ENCODE assay signal across 18 cellular contexts in the genomic region with DNA sequence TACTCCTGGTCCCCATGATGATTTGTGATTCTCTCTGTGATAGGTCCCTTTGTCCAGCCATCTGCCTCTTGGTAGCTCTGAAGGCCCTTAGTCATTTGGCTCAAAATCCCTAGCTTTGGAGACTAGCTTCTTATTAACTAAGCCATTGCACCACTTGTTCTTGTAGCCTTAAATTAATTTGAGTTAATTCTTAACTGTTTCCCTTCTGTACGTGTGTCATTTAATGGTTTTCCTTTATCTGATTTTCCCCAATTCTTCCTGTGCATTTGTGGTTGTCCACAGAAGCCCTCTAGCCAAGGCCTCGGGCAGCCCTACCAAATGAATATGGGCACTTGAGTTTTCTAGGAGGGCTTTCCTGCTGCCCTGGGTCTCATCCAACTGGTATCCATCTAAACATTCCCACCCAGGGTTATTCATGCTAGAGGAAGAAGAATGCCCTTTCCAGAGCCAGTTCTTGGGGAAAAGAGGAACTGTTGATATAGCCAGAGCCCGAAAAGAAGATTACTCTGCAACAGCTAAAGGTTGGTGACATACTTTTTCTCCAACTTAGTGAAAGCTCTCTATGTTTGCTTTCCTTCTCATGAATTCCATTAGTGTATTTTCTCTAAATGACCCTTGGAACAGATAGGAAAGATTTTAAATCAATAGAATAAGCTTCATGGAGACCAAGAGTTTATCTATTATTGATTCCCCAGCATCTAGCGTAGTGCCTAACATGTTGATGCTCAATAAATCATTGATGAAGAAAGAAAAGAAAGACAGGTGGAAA. TPM values are rescaled to one million over a fixed set of nuclear protein-coding genes. Genes with fewer than 3 reads are reported as not detected.
A peak's percentile ranks its signal among the peaks of the same experiment; 100 is the strongest.
DNase-seq lines count a peak whose midpoint lies in the region; ATAC-seq and TF ChIP-seq lines count a peak whose summit lies in the region.
"Had no signal": no experiment of that assay in that cellular context is flagged by ENCODE, and none has a peak within 500 bp of the region (broad histone marks: within the 10 kb centered on the region; RNA-seq: fewer than 3 reads in every experiment).

No MANE protein-coding gene starts in this region.

- WGBS in transverse colon (ENCODE audit: low coverage in 1 of 2), 2 donors = 36 to 56% methylated on average over 4 of the region's 4 CpGs
- 89% methylated on average over 4 of the region's 4 CpGs for WGBS in mammary epithelial cell (ENCODE audit: low coverage, missing lambda C conversion rate)

- H3K4me1 Mint-ChIP-seq in GM23338 = peaks cover 22% of the 10 kb centered on the region

- no peak for TF ChIP-seq EP300 in transverse colon (IDR thresholded peaks at IDR 0.05; ENCODE audit: low read depth)

- H3K9me3 ChIP-seq in Peyer's patch = no peaks in the 10 kb centered on the region
- H3K9me3 ChIP-seq in mucosa of rectum (ENCODE audit: control insufficient read depth in 2 of 2, low read length in 2 of 2) = no peaks in the 10 kb centered on the region
- no peaks in the 10 kb centered on the region for H3K9me3 ChIP-seq in transverse colon
- H3K9me3 ChIP-seq in mammary epithelial cell (replicated peaks; ENCODE audit: insufficient read depth, low read length) = no peaks in the 10 kb centered on the region

- ATAC-seq in GM23338 = no peak
- ATAC-seq: HCT116, Panc1 had no signal

- in situ Hi-C loops in transverse colon (cut with MboI; ENCODE audit: low pct_ligation_motif_present in 1 of 4, low pct_unique_long_range_greater_than_20kb in 1 of 4, low sequenced_read_pairs in 3 of 4) = loop anchor here in 2 of 4 donors (25.0 kb wide), 2 partner anchors 238 to 413 kb away; partner anchors contain the start of gene RNF7 (in 1 of the 2)
- in situ Hi-C loops in mammary epithelial cell (cut with MboI; ENCODE audit: low sequenced_read_pairs in 2 of 2) = loop anchor here in 1 of 2 donors (25.0 kb wide), 1 partner anchor 238 kb away; no protein-coding TSS in a partner anchor

- H3K36me3 ChIP-seq in Peyer's patch (no peaks in the 10 kb centered on the region), kidney epithelial cell (ENCODE audit: control insufficient read depth, insufficient read depth, low read length) (no peaks in the 10 kb centered on the region), mucosa of rectum (ENCODE audit: control insufficient read depth in 2 of 2, insufficient read depth in 2 of 2, low read length in 2 of 2) (no peaks in the 10 kb centered on the region), transverse colon (no peaks in the 10 kb centered on the region), GM23338 (ENCODE audit: insufficient read depth) (no peaks in the 10 kb centered on the region), mammary epithelial cell (ENCODE audit: insufficient read depth, low read length) (no peaks in the 10 kb centered on the region)
- H3K36me3 ChIP-seq: BLaER1 treated with 17β-estradiol and CSF1 and Interleukin-3, amounts not matched to agents 10 nM and 100 nM had no signal

- DNase-seq in Peyer's patch (no peak), kidney epithelial cell (ENCODE audit: low read depth) (peak; percentile 77), transverse colon (no peak), GM23338 (ENCODE audit: low spot score) (no peak), mammary epithelial cell (no peak), NOMO-1 treated with DMSO at 0.1 percent for 48 hours (lab: John Stamatoyannopoulos, UW; ENCODE audit: unreplicated experiment) (no peak)
- DNase-seq in activated CD4-positive, alpha-beta T cell treated with anti-CD3 and anti-CD28 coated beads, Interleukin-2, amount 50 U/mL, for 1 hour = no peak
- DNase-seq: DMS153, KBM-7, NCI-H1105 treated with DMSO at 0.1 percent for 48 hours, NCI-H187, NCI-H446 treated with DMSO at 0.1 percent for 48 hours, NCI-H774, SHP77 treated with DMSO at 0.1 percent for 48 hours had no signal

- H3K9me3 Mint-ChIP-seq in GM23338 = peaks cover 8% of the 10 kb centered on the region

- H4K20me1 ChIP-seq in GM23338 (replicated peaks; ENCODE audit: insufficient read depth) (no peaks in the 10 kb centered on the region), mammary epithelial cell (ENCODE audit: insufficient read depth, low read length) (no peaks in the 10 kb centered on the region)
- H4K20me1 ChIP-seq: BLaER1 treated with 17β-estradiol and CSF1 and Interleukin-3, amounts not matched to agents 10 nM and 100 nM had no signal

- no peak overlapping the region for H3K4me3 Mint-ChIP-seq in GM23338

- no peak overlapping the region for H2AFZ ChIP-seq in GM23338
- H2AFZ ChIP-seq in mammary epithelial cell (ENCODE audit: low read depth, low read length) = no peak overlapping the region

- intact Hi-C loops in transverse colon (cut with DNase I; ENCODE audit: low total_unique reads) = no loop called here
- intact Hi-C loops in mammary epithelial cell (cut with micrococcal nuclease) = no loop called here

- H3K27me3 ChIP-seq in Peyer's patch (no peaks in the 10 kb centered on the region), kidney epithelial cell (ENCODE audit: control insufficient read depth, insufficient read depth, low read length) (no peaks in the 10 kb centered on the region), mucosa of rectum (ENCODE audit: control insufficient read depth in 2 of 2, insufficient read depth in 2 of 2, low read length in 2 of 2) (no peaks in the 10 kb centered on the region), transverse colon (no peaks in the 10 kb centered on the region), GM23338 (ENCODE audit: insufficient read depth) (no peaks in the 10 kb centered on the region), mammary epithelial cell (ENCODE audit: insufficient read depth, low read length) (no peaks in the 10 kb centered on the region)
- H3K27me3 ChIP-seq: BLaER1 treated with 17β-estradiol and CSF1 and Interleukin-3, amounts not matched to agents 10 nM and 100 nM had no signal

- H3K27ac ChIP-seq in Peyer's patch (peak overlapping the region in 2 of 4 donors; percentile 76 to 77), mucosa of rectum (ENCODE audit: low read depth in 2 of 2, low read length in 2 of 2) (peak overlapping the region; percentile 62 to 86), transverse colon (peak overlapping the region; percentile 54 to 82 (median 78)), GM23338 (ENCODE audit: low read depth) (no peak overlapping the region), mammary epithelial cell (ENCODE audit: insufficient read depth, low read depth, low read length) (no peak overlapping the region)
- H3K27ac ChIP-seq: BLaER1 treated with 17β-estradiol and CSF1 and Interleukin-3, amounts not matched to agents 10 nM and 100 nM had no signal

- no TSS peak for BruUV-seq in mammary epithelial cell (replicated peaks; lab: Mats Ljungman, UMichigan)

- H3K27me3 Mint-ChIP-seq in GM23338 (ENCODE audit: insufficient read depth, low read depth, poor library complexity) = peaks cover 3% of the 10 kb centered on the region

- H3K36me3 Mint-ChIP-seq in GM23338 (ENCODE audit: low read depth) = peaks cover 4% of the 10 kb centered on the region; the same call in 1 of the 3 replicates

- no peak overlapping the region for H3K4me2 ChIP-seq in GM23338
- H3K4me2 ChIP-seq in mammary epithelial cell (ENCODE audit: insufficient read depth, low read depth, low read length) = no peak overlapping the region
- H3K4me2 ChIP-seq: BLaER1 treated with 17β-estradiol and CSF1 and Interleukin-3, amounts not matched to agents 10 nM and 100 nM had no signal

- H3K9ac ChIP-seq in mucosa of rectum (ENCODE audit: low read depth in 1 of 2, low read length in 2 of 2) = peak overlapping the region in 1 of 2 donors; percentile 26
- H3K9ac ChIP-seq in mammary epithelial cell (ENCODE audit: insufficient read depth, low read length) = no peak overlapping the region
- H3K9ac ChIP-seq: BLaER1 treated with 17β-estradiol and CSF1 and Interleukin-3, amounts not matched to agents 10 nM and 100 nM had no signal

- CTCF ChIA-PET in mammary epithelial cell (lab: Charles Lee; ENCODE audit: low non-redundant PET) = no interaction called here

- peak overlapping the region in 3 of 4 donors; percentile 3 to 52 (median 35) for H3K4me3 ChIP-seq in Peyer's patch
- peak overlapping the region; percentile 51 for H3K4me3 ChIP-seq in kidney epithelial cell (ENCODE audit: low read depth, low read length)
- peak overlapping the region; percentile 55 to 72 for H3K4me3 ChIP-seq in mucosa of rectum (ENCODE audit: low read length in 2 of 2)
- peak overlapping the region in 3 of 4 donors; percentile 9 to 23 (median 18) for H3K4me3 ChIP-seq in transverse colon
- no peak overlapping the region for H3K4me3 ChIP-seq in GM23338
- no peak overlapping the region for H3K4me3 ChIP-seq in mammary epithelial cell (replicated peaks in 1 of 3; ENCODE audit: insufficient read depth in 1 of 3, low read depth in 2 of 3, low read length in 3 of 3)
- H3K4me3 ChIP-seq: BLaER1 treated with 17β-estradiol and CSF1 and Interleukin-3, amounts not matched to agents 10 nM and 100 nM had no signal

- H3K4me1 ChIP-seq in Peyer's patch = peaks cover 0 to 9% (median 0%) of the 10 kb centered on the region in 4 donors
- peaks cover 11 to 36% of the 10 kb centered on the region in 2 donors for H3K4me1 ChIP-seq in mucosa of rectum (ENCODE audit: control insufficient read depth in 2 of 2, insufficient read depth in 2 of 2, low read length in 2 of 2)
- peaks cover 0 to 48% (median 18%) of the 10 kb centered on the region in 4 donors for H3K4me1 ChIP-seq in transverse colon
- peaks cover 18% of the 10 kb centered on the region; the same call in 1 of the 2 replicates for H3K4me1 ChIP-seq in GM23338 (ENCODE audit: insufficient read depth)
- H3K4me1 ChIP-seq in mammary epithelial cell (ENCODE audit: insufficient read depth, low read length) = peaks cover 10% of the 10 kb centered on the region

- no peaks in the 10 kb centered on the region for H3K79me2 ChIP-seq in GM23338 (replicated peaks; ENCODE audit: insufficient read depth)
- H3K79me2 ChIP-seq in mammary epithelial cell (ENCODE audit: insufficient read depth, low read length) = no peaks in the 10 kb centered on the region

- TF ChIP-seq POLR2A in Peyer's patch (IDR thresholded peaks at IDR 0.05) (peak in 1 of 2 donors; percentile 51), transverse colon (IDR thresholded peaks at IDR 0.05) (no peak)

- no peak for TF ChIP-seq CTCF in Peyer's patch (IDR thresholded peaks at IDR 0.05)
- no peak for TF ChIP-seq CTCF in kidney epithelial cell (IDR thresholded peaks at IDR 0.05; ENCODE audit: insufficient read depth, low read length, poor library complexity, severe bottlenecking)
- TF ChIP-seq CTCF in transverse colon (IDR thresholded peaks at IDR 0.05) = no peak
- TF ChIP-seq CTCF in GM23338 (conservative IDR thresholded peaks at IDR 0.05; ENCODE audit: low read depth in 2 of 2) = no peak
- no peak for TF ChIP-seq CTCF in mammary epithelial cell (conservative IDR thresholded peaks at IDR 0.05 in 1 of 2, IDR thresholded peaks at IDR 0.05 in 1 of 2; ENCODE audit: extremely low read depth in 1 of 2, insufficient read depth in 1 of 2, low read depth in 1 of 2, low read length in 2 of 2)

- dilution Hi-C loops in mammary epithelial cell (cut with HindIII; ENCODE audit: low sequenced_read_pairs) = no loop called here

- peaks cover 5% of the 10 kb centered on the region; the same call in 1 of the 2 replicates for H3K9me2 ChIP-seq in GM23338 (ENCODE audit: insufficient read depth)

- H3F3A ChIP-seq in GM23338 (replicated peaks; ENCODE audit: low read depth) = no peaks in the 10 kb centered on the region

- no peak overlapping the region for H3K27ac Mint-ChIP-seq in GM23338

RNA-seq across cellular contexts. Expression of gene ZBTB38, which starts 44.2 kb away (rescaled TPM):
- 100 to 1,000 TPM; 168 to 254 (median 184) TPM for total RNA-seq in Peyer's patch
- 85.4 and 87.0 TPM in 2 replicates for total RNA-seq in kidney epithelial cell
- 100 to 1,000 TPM in 3 of 4 donors, 10 to 100 TPM in 1; 71.8 to 182 (median 169) TPM for total RNA-seq in transverse colon
- total RNA-seq in GM23338 (2014; rRNA removed; shearing (Covaris generic)) = 11.5 and 12.4 TPM in 2 replicates
- 5.9 and 8.7 TPM in 2 replicates for polyA plus RNA-seq in GM23338 (2016; fragmentation: Nextera tagmentation; extraction: Ambion mirVana)
- 100 to 1,000 TPM in 1 of 2 donors, 10 to 100 TPM in 1; 64.7 to 110 TPM for total RNA-seq in mammary epithelial cell
- 33.8 TPM for polyA plus RNA-seq in mammary epithelial cell
- 57.1 TPM for polyA minus RNA-seq in mammary epithelial cell

Comparison
In these comparisons a context has a peak if more than half of its experiments do, and no peak if none do; other contexts are left out.
1. H3K27ac ChIP-seq: peak in mucosa of rectum (2 of 2) and transverse colon (4 of 4); none in GM23338 (single experiment) and mammary epithelial cell (single experiment).
2. H3K4me3 ChIP-seq: peak in Peyer's patch (3 of 4), kidney epithelial cell (single experiment), mucosa of rectum (2 of 2) and transverse colon (3 of 4); none in GM23338 (single experiment) and mammary epithelial cell (0 of 3).